ENCODE assay signal across 9 cellular contexts in genomic region chr3:115217678-115218451, GRCh38.
DNase-seq lines count a peak whose midpoint lies in the region; ATAC-seq, FAIRE-seq and TF ChIP-seq lines count a peak whose summit lies in the region.
"Had no signal": no experiment of that assay in that cellular context is flagged by ENCODE, and none has a peak within 500 bp of the region (broad histone marks: within the 10 kb centered on the region; RNA-seq: fewer than 3 reads in every experiment).

No MANE protein-coding gene starts in this region.

- no peak for TF ChIP-seq POLR2A in H1 (IDR thresholded peaks at IDR 0.05; ENCODE audit: control extremely low read depth in 1 of 2, low read depth in 2 of 2, low read length in 2 of 2)

- no peaks in the 10 kb centered on the region for H3K36me3 ChIP-seq in MG63
- no peaks in the 10 kb centered on the region for H3K36me3 ChIP-seq in H1 (ENCODE audit: control insufficient read depth in 2 of 4, insufficient read depth in 4 of 4, low read length in 3 of 4)

- TF ChIP-seq RAD21 in H1 (IDR thresholded peaks at IDR 0.05 in 1 of 2, conservative IDR thresholded peaks at IDR 0.05 in 1 of 2; ENCODE audit: low read depth in 2 of 2, low read length in 2 of 2): peak; percentile 87 to 88

- H3K4me3 ChIP-seq in MG63 (no peak overlapping the region), H1 (ENCODE audit: extremely low read depth in 1 of 4, insufficient read depth in 2 of 4, low read depth in 3 of 4, low read length in 4 of 4) (no peak overlapping the region)

- H3K4me1 ChIP-seq in H1 (replicated peaks in 1 of 4; ENCODE audit: control insufficient read depth in 3 of 4, insufficient read depth in 4 of 4, low read length in 3 of 4): peaks cover 0 to 6% (median 5%) of the 10 kb centered on the region in 4 experiments; a peak in 2 of 7 replicates

- no peak overlapping the region for H2BK20ac ChIP-seq in H1 (ENCODE audit: low read length)

- H2BK15ac ChIP-seq in H1 (ENCODE audit: low read length): no peak overlapping the region

- ATAC-seq in GM18517 (IDR thresholded peaks at IDR 0.05; ENCODE audit: unreplicated experiment) (peak; percentile 60), HG02623 (IDR thresholded peaks at IDR 0.05; ENCODE audit: unreplicated experiment) (no peak)
- ATAC-seq: naive thymus-derived CD8-positive, alpha-beta T cell had no signal

- no peak overlapping the region for H3K4ac ChIP-seq in H1 (replicated peaks; ENCODE audit: insufficient read length, low read depth, low read length)

- peak; percentile 62 for FAIRE-seq in H1 (lab: Jason Lieb, UNC)

- H2AK5ac ChIP-seq in H1 (ENCODE audit: low read depth, low read length): no peak overlapping the region

- H3K23ac ChIP-seq in H1 (ENCODE audit: insufficient read length): no peak overlapping the region

- H3K79me1 ChIP-seq in H1 (ENCODE audit: low read depth, low read length): no peaks in the 10 kb centered on the region

- TF ChIP-seq CTCF in H1 (IDR thresholded peaks at IDR 0.05; ENCODE audit: control extremely low read depth in 1 of 3, insufficient read depth in 1 of 3, low read depth in 1 of 3, low read length in 3 of 3): peak in 2 of 3 experiments; percentile 53 to 62; a peak in 2 of 4 replicates

- no peak overlapping the region; the same call in 1 of the 2 replicates for H2BK12ac ChIP-seq in H1 (ENCODE audit: low read depth, low read length)

- H3K23me2 ChIP-seq in H1 (ENCODE audit: low read depth, low read length): no peaks in the 10 kb centered on the region

- H4K20me1 ChIP-seq in H1 (replicated peaks in 1 of 2; ENCODE audit: control insufficient read depth in 1 of 2, insufficient read depth in 2 of 2, low read length in 2 of 2): no peaks in the 10 kb centered on the region

- H4K91ac ChIP-seq in H1 (replicated peaks; ENCODE audit: insufficient read length, low read length): no peak overlapping the region

- 0 out of 2 replicates have a peak overlapping the region, but pooled peaks have one; percentile 46 for H2AFZ ChIP-seq in H1 (ENCODE audit: low read length)

- no peak overlapping the region for H4K5ac ChIP-seq in H1 (ENCODE audit: insufficient read length, low read depth, low read length)

- no peak overlapping the region for H4K8ac ChIP-seq in H1 (ENCODE audit: extremely low read depth, insufficient read depth, low read length)

- no peaks in the 10 kb centered on the region for H3K27me3 ChIP-seq in MG63
- H3K27me3 ChIP-seq in H1 (replicated peaks in 1 of 4; ENCODE audit: control insufficient read depth in 3 of 4, extremely low read depth in 1 of 4, insufficient read depth in 3 of 4, low read length in 3 of 4): no peaks in the 10 kb centered on the region

- H3K14ac ChIP-seq in H1 (ENCODE audit: insufficient read length): no peak overlapping the region

- H3K9me3 ChIP-seq in MG63 (no peaks in the 10 kb centered on the region), H1 (ENCODE audit: insufficient read depth in 2 of 2, low read depth in 1 of 2, low read length in 1 of 2) (no peaks in the 10 kb centered on the region)

- CTCF ChIA-PET in H1 (lab: Charles Lee; ENCODE audit: partially characterized antibody): interaction anchor here (0.6 to 3.8 kb wide), 83 partner anchors 8 to 632 kb away, joined by 3 to 27 read pairs (median 4); partner anchors contain the start of gene GAP43

- no peak overlapping the region for H3K27ac ChIP-seq in H1 (ENCODE audit: low read depth, low read length)

- H3K9ac ChIP-seq in H1 (replicated peaks in 1 of 4; ENCODE audit: extremely low read depth in 1 of 4, low read depth in 3 of 4, low read length in 3 of 4): no peak overlapping the region

- DNase-seq in Ammon's horn (ENCODE audit: low spot score): peak; percentile 58
- peak; percentile 73 for DNase-seq in MG63
- DNase-seq in RKO (ENCODE audit: low spot score): peak; percentile 79
- DNase-seq in H1 (ENCODE audit: low read depth in 1 of 2, low spot score in 2 of 2): peak in 1 of 2 experiments; percentile 25
- DNase-seq in medulla oblongata (ENCODE audit: extremely low spot score): peak; percentile 58
- DNase-seq in occipital lobe (lab: John Stamatoyannopoulos, UW): no peak

- no peak overlapping the region for H3K56ac ChIP-seq in H1 (replicated peaks; ENCODE audit: insufficient read length, low read depth, low read length)

- no peak overlapping the region for H2BK120ac ChIP-seq in H1 (replicated peaks; ENCODE audit: low read depth, low read length)

- H3K18ac ChIP-seq in H1 (ENCODE audit: extremely low read depth, low read length): no peak overlapping the region

- no peaks in the 10 kb centered on the region for H3K79me2 ChIP-seq in H1 (ENCODE audit: control insufficient read depth in 1 of 2, insufficient read depth in 2 of 2, low read length in 2 of 2)

- 0 out of 4 replicates have a peak overlapping the region, but pooled peaks of 1 of the 2 experiments have one; percentile 30 for H3K4me2 ChIP-seq in H1 (ENCODE audit: insufficient read depth in 1 of 2, low read depth in 2 of 2, low read length in 2 of 2)

- no peak for TF ChIP-seq EP300 in H1 (IDR thresholded peaks at IDR 0.05; ENCODE audit: borderline replicate concordance in 1 of 2, low read depth in 2 of 2, low read length in 2 of 2)

- 40% methylated on average over 7 of the region's 7 CpGs; no CpG with 5 or more reads in 1 of the 2 experiments for WGBS in H1 (ENCODE audit: extremely low coverage in 1 of 2, insufficient coverage in 1 of 2, insufficient read length in 1 of 2, insufficient replicate concordance in 2 of 2, low coverage in 1 of 2, low lambda C conversion rate in 2 of 2, missing lambda C conversion rate in 1 of 2), 2 experiments

- H2BK5ac ChIP-seq in H1 (ENCODE audit: low read depth, low read length): no peak overlapping the region

- POLR2A ChIA-PET in H1 (lab: Charles Lee; ENCODE audit: partially characterized antibody): interaction anchor here (1.0 to 1.7 kb wide), 2 partner anchors 442 to 566 kb away, joined by 3 read pairs; no protein-coding TSS in a partner anchor

TF ChIP-seq in H1, 55 proteins besides CTCF, POLR2A, EP300 and RAD21:
- TF ChIP-seq CBX5 (IDR thresholded peaks at IDR 0.05; ENCODE audit: low read depth, low read length): no peak
- TF ChIP-seq RFX5 (IDR thresholded peaks at IDR 0.05; ENCODE audit: borderline replicate concordance, low read depth, low read length): no peak
- no peak for TF ChIP-seq TBP (IDR thresholded peaks at IDR 0.05; ENCODE audit: low read depth, low read length)
- no peak for TF ChIP-seq SIN3A (conservative IDR thresholded peaks at IDR 0.05 in 1 of 2, IDR thresholded peaks at IDR 0.05 in 1 of 2; ENCODE audit: low read depth in 1 of 2, low read length in 2 of 2)
- no peak for TF ChIP-seq CREB1 (IDR thresholded peaks at IDR 0.05)
- TF ChIP-seq RNF2 (IDR thresholded peaks at IDR 0.05; ENCODE audit: borderline replicate concordance, low read depth, low read length, missing control alignments, poor library complexity, severe bottlenecking): no peak
- 0 out of 2 replicates have a peak, but pooled peaks have one; percentile 26 for TF ChIP-seq CEBPB (IDR thresholded peaks at IDR 0.05; ENCODE audit: low read depth, low read length)
- no peak for TF ChIP-seq BCL11A (IDR thresholded peaks at IDR 0.05; ENCODE audit: low read depth in 2 of 2, low read length in 2 of 2)
